ENCODE assay signal across 25 cellular contexts in genomic region chr10:36778600-36778999, GRCh38.
"Had no signal": no experiment of that assay in that cellular context is flagged by ENCODE, and none has a peak within 500 bp of the region (broad histone marks: within the 10 kb centered on the region; RNA-seq: fewer than 3 reads in every experiment).

No MANE protein-coding gene starts in this region.

- H3K9ac ChIP-seq: neural progenitor cell, parathyroid adenoma had no signal

- H3K4me3 ChIP-seq: coronary artery, esophagus squamous epithelium, heart right ventricle, left ventricle myocardium inferior, lower lobe of right lung, neural progenitor cell, right lobe of liver, suprapubic skin, transverse colon, upper lobe of right lung, uterus had no signal

- H3K4me1 Mint-ChIP-seq: memory B cell; naive thymus-derived CD4-positive, alpha-beta T cell; neural progenitor cell; stimulated activated naive CD8-positive, alpha-beta T cell treated with anti-CD3 and anti-CD28 coated beads, Interleukin-15, amount 100 ng/mL, for 72 hours had no signal

- H3K36me3 Mint-ChIP-seq: memory B cell; naive thymus-derived CD4-positive, alpha-beta T cell; neural progenitor cell had no signal

- H3K79me2 ChIP-seq: parathyroid adenoma had no signal

- H3K4me1 ChIP-seq: esophagus squamous epithelium, lower lobe of right lung, neural progenitor cell, parathyroid adenoma, right lobe of liver, suprapubic skin, transverse colon, upper lobe of right lung, uterus had no signal

- H3K4me2 ChIP-seq: neural progenitor cell had no signal

- H3K36me3 ChIP-seq: esophagus squamous epithelium, heart right ventricle, left ventricle myocardium inferior, lower lobe of right lung, neural progenitor cell, right lobe of liver, suprapubic skin, transverse colon, upper lobe of right lung, uterus had no signal

- H3K4me3 Mint-ChIP-seq: memory B cell; naive thymus-derived CD4-positive, alpha-beta T cell; nephron; neural progenitor cell; stimulated activated naive CD8-positive, alpha-beta T cell treated with anti-CD3 and anti-CD28 coated beads, Interleukin-15, amount 100 ng/mL, for 72 hours had no signal

- H3K9me3 ChIP-seq: esophagus squamous epithelium, heart right ventricle, left ventricle myocardium inferior, lower lobe of right lung, right lobe of liver, suprapubic skin, transverse colon, upper lobe of right lung, uterus had no signal

- H3K9me3 Mint-ChIP-seq: memory B cell, nephron, neural progenitor cell had no signal

- ATAC-seq: naive thymus-derived CD4-positive, alpha-beta T cell; stimulated activated naive CD8-positive, alpha-beta T cell treated with anti-CD3 and anti-CD28 coated beads, Interleukin-15, amount 100 ng/mL, for 72 hours had no signal

- H3K27me3 ChIP-seq: esophagus squamous epithelium, heart right ventricle, neural progenitor cell, right lobe of liver, transverse colon, upper lobe of right lung, uterus had no signal

- H3K27ac ChIP-seq: coronary artery, esophagus squamous epithelium, heart right ventricle, left ventricle myocardium inferior, lower lobe of right lung, neural progenitor cell, parathyroid adenoma, right lobe of liver, suprapubic skin, transverse colon, upper lobe of right lung, uterus had no signal

- H3K27me3 Mint-ChIP-seq: naive thymus-derived CD4-positive, alpha-beta T cell; progenitor cell of endocrine pancreas; stimulated activated naive CD8-positive, alpha-beta T cell treated with anti-CD3 and anti-CD28 coated beads, Interleukin-15, amount 100 ng/mL, for 72 hours had no signal

- DNase-seq: effector memory CD4-positive, alpha-beta T cell; esophagus squamous epithelium; glutamatergic neuron; left cardiac atrium; left ventricle myocardium inferior; lower lobe of right lung; naive thymus-derived CD4-positive, alpha-beta T cell; right lobe of liver; stimulated activated CD4-positive, alpha-beta T cell treated with anti-CD3 and anti-CD28 coated beads, Interleukin-12 subunit alpha, Interleukin-12 subunit beta, amount 100 ng/mL, for 4 hours; stimulated activated CD4-positive, alpha-beta T cell treated with anti-CD3 and anti-CD28 coated beads, Interleukin-1b, Interleukin-23, amount 100 ng/mL, for 48 hours; stimulated activated CD4-positive, alpha-beta T cell treated with anti-CD3 and anti-CD28 coated beads, Interleukin-4, amount 100 ng/mL, for 1 hour; stimulated activated CD8-positive, alpha-beta memory T cell treated with anti-CD3 and anti-CD28 coated beads, Interleukin-4, amount 100 ng/mL, for 48 hours; stimulated activated naive CD4-positive, alpha-beta T cell; stimulated activated naive CD8-positive, alpha-beta T cell treated with anti-CD3 and anti-CD28 coated beads, Interleukin-15, amount 100 ng/mL, for 72 hours; upper lobe of right lung had no signal

- H2AFZ ChIP-seq: neural progenitor cell, parathyroid adenoma had no signal

- H3K27ac Mint-ChIP-seq: memory B cell; naive thymus-derived CD4-positive, alpha-beta T cell; neural progenitor cell; progenitor cell of endocrine pancreas; stimulated activated naive CD8-positive, alpha-beta T cell treated with anti-CD3 and anti-CD28 coated beads, Interleukin-15, amount 100 ng/mL, for 72 hours had no signal
